Comparison of ENCODE assay signal across 1 cellular context in the genomic region with DNA sequence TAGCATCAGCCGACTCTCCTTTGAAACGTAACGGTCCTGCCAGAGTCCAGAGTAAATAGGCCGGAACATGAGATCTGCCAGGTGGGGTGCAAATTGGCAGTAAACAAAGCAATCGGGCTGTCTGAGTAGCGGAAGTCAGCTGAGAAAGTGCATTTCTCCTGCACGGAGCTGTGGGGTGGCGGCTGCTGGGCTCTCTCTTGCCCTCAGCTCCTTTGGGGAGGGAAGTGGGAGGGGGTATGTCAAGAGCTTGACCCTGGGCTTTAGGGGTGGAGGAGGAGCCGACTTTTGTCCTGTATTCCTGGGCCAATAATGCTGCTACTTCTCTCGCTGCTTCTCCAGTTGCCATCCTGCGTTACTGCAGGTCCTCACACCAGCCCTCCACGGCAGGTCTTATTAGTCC.
TF ChIP-seq lines count a peak whose summit lies in the region.

No MANE protein-coding gene starts in this region.

TF ChIP-seq in H1, 55 proteins besides CTCF, POLR2A, EP300 and RAD21:
- TF ChIP-seq, protein P1, sequence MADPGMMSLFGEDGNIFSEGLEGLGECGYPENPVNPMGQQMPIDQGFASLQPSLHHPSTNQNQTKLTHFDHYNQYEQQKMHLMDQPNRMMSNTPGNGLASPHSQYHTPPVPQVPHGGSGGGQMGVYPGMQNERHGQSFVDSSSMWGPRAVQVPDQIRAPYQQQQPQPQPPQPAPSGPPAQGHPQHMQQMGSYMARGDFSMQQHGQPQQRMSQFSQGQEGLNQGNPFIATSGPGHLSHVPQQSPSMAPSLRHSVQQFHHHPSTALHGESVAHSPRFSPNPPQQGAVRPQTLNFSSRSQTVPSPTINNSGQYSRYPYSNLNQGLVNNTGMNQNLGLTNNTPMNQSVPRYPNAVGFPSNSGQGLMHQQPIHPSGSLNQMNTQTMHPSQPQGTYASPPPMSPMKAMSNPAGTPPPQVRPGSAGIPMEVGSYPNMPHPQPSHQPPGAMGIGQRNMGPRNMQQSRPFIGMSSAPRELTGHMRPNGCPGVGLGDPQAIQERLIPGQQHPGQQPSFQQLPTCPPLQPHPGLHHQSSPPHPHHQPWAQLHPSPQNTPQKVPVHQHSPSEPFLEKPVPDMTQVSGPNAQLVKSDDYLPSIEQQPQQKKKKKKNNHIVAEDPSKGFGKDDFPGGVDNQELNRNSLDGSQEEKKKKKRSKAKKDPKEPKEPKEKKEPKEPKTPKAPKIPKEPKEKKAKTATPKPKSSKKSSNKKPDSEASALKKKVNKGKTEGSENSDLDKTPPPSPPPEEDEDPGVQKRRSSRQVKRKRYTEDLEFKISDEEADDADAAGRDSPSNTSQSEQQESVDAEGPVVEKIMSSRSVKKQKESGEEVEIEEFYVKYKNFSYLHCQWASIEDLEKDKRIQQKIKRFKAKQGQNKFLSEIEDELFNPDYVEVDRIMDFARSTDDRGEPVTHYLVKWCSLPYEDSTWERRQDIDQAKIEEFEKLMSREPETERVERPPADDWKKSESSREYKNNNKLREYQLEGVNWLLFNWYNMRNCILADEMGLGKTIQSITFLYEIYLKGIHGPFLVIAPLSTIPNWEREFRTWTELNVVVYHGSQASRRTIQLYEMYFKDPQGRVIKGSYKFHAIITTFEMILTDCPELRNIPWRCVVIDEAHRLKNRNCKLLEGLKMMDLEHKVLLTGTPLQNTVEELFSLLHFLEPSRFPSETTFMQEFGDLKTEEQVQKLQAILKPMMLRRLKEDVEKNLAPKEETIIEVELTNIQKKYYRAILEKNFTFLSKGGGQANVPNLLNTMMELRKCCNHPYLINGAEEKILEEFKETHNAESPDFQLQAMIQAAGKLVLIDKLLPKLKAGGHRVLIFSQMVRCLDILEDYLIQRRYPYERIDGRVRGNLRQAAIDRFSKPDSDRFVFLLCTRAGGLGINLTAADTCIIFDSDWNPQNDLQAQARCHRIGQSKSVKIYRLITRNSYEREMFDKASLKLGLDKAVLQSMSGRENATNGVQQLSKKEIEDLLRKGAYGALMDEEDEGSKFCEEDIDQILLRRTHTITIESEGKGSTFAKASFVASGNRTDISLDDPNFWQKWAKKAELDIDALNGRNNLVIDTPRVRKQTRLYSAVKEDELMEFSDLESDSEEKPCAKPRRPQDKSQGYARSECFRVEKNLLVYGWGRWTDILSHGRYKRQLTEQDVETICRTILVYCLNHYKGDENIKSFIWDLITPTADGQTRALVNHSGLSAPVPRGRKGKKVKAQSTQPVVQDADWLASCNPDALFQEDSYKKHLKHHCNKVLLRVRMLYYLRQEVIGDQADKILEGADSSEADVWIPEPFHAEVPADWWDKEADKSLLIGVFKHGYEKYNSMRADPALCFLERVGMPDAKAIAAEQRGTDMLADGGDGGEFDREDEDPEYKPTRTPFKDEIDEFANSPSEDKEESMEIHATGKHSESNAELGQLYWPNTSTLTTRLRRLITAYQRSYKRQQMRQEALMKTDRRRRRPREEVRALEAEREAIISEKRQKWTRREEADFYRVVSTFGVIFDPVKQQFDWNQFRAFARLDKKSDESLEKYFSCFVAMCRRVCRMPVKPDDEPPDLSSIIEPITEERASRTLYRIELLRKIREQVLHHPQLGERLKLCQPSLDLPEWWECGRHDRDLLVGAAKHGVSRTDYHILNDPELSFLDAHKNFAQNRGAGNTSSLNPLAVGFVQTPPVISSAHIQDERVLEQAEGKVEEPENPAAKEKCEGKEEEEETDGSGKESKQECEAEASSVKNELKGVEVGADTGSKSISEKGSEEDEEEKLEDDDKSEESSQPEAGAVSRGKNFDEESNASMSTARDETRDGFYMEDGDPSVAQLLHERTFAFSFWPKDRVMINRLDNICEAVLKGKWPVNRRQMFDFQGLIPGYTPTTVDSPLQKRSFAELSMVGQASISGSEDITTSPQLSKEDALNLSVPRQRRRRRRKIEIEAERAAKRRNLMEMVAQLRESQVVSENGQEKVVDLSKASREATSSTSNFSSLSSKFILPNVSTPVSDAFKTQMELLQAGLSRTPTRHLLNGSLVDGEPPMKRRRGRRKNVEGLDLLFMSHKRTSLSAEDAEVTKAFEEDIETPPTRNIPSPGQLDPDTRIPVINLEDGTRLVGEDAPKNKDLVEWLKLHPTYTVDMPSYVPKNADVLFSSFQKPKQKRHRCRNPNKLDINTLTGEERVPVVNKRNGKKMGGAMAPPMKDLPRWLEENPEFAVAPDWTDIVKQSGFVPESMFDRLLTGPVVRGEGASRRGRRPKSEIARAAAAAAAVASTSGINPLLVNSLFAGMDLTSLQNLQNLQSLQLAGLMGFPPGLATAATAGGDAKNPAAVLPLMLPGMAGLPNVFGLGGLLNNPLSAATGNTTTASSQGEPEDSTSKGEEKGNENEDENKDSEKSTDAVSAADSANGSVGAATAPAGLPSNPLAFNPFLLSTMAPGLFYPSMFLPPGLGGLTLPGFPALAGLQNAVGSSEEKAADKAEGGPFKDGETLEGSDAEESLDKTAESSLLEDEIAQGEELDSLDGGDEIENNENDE (IDR thresholded peaks at IDR 0.05; ENCODE audit: insufficient replicate concordance, low read length): no peak
- TF ChIP-seq PHF8 (conservative IDR thresholded peaks at IDR 0.05; ENCODE audit: low read depth, low read length) (no peak), SAP30 (IDR thresholded peaks at IDR 0.05; ENCODE audit: insufficient read depth, insufficient replicate concordance, low read length) (no peak), HDAC2 (IDR thresholded peaks at IDR 0.05; ENCODE audit: borderline replicate concordance in 1 of 2, low read depth in 2 of 2, low read length in 2 of 2) (no peak), GTF2F1 (IDR thresholded peaks at IDR 0.05; ENCODE audit: borderline replicate concordance, low read depth, low read length) (no peak), FOSL1 (IDR thresholded peaks at IDR 0.05; ENCODE audit: insufficient read depth, low read depth, low read length) (no peak), CEBPB (IDR thresholded peaks at IDR 0.05; ENCODE audit: low read depth, low read length) (no peak), SP2 (IDR thresholded peaks at IDR 0.05; ENCODE audit: low read length) (no peak), POU5F1 (IDR thresholded peaks at IDR 0.05; ENCODE audit: low read depth, low read length) (no peak), SIN3A (conservative IDR thresholded peaks at IDR 0.05 in 1 of 2, IDR thresholded peaks at IDR 0.05 in 1 of 2; ENCODE audit: low read depth in 1 of 2, low read length in 2 of 2) (no peak), BCL11A (IDR thresholded peaks at IDR 0.05; ENCODE audit: low read depth in 2 of 2, low read length in 2 of 2) (no peak), RFX5 (IDR thresholded peaks at IDR 0.05; ENCODE audit: borderline replicate concordance, low read depth, low read length) (no peak), KDM1A (IDR thresholded peaks at IDR 0.05; ENCODE audit: borderline replicate concordance, low read length) (no peak), BACH1 (IDR thresholded peaks at IDR 0.05; ENCODE audit: low read length) (no peak), POLR2AphosphoS5 (IDR thresholded peaks at IDR 0.05; ENCODE audit: low read depth, low read length) (no peak), SIRT6 (IDR thresholded peaks at IDR 0.05; ENCODE audit: low read length) (no peak), JUN (IDR thresholded peaks at IDR 0.05; ENCODE audit: low read depth, low read length) (no peak), EZH2 (IDR thresholded peaks at IDR 0.05; ENCODE audit: low read depth, low read length, severe bottlenecking) (no peak), CHD2 (IDR thresholded peaks at IDR 0.05; ENCODE audit: low read length) (no peak)
TF ChIP-seq in H1: peak in this region for 0.
